Comparison of ENCODE assay signal across 8 cellular contexts in genomic region chr15:96331942-96332853, GRCh38. TPM values are rescaled to one million over a fixed set of nuclear protein-coding genes. Genes with fewer than 3 reads are reported as not detected.
DNase-seq lines count a peak whose midpoint lies in the region; ATAC-seq and TF ChIP-seq lines count a peak whose summit lies in the region.

No MANE protein-coding gene starts in this region.

- no peak for TF ChIP-seq POLR2A in vagina (IDR thresholded peaks at IDR 0.05)

- peaks cover 12% of the 10 kb centered on the region for H3K4me1 Mint-ChIP-seq in central memory CD8-positive, alpha-beta T cell

- intact Hi-C loops in vagina (cut with DNase I) = loop anchor here (1.0 to 10.0 kb wide), 5 partner anchors 8 to 1070 kb away; no protein-coding TSS in a partner anchor

- ATAC-seq in central memory CD8-positive, alpha-beta T cell (replicated peaks; ENCODE audit: extremely low read depth, poor library complexity, severe bottlenecking) = no peak
- ATAC-seq in HG03469 (IDR thresholded peaks at IDR 0.05; ENCODE audit: unreplicated experiment) (no peak), GM21528 (IDR thresholded peaks at IDR 0.05; ENCODE audit: low FRiP score, unreplicated experiment) (no peak)

- no peaks in the 10 kb centered on the region for H3K27me3 ChIP-seq in vagina

- H3K4me3 Mint-ChIP-seq in central memory CD8-positive, alpha-beta T cell = peak overlapping the region; percentile 72

- H3K9me3 ChIP-seq in vagina = no peaks in the 10 kb centered on the region

- DNase-seq in ELR (ENCODE audit: low read depth) (peak; percentile 70), NCI-H226 (peak; percentile 28), lung microvascular endothelial cell (ENCODE audit: low read depth in 2 of 2) (peak; percentile 62 to 70), vagina (ENCODE audit: extremely low spot score in 2 of 2) (no peak), GF-D8 (lab: John Stamatoyannopoulos, UW) (no peak)
- DNase-seq in central memory CD8-positive, alpha-beta T cell (ENCODE audit: low spot score in 2 of 2) = no peak

- peaks cover 97% of the 10 kb centered on the region for H3K27me3 Mint-ChIP-seq in central memory CD8-positive, alpha-beta T cell

- H3K4me3 ChIP-seq in vagina = peak overlapping the region; percentile 67 to 85

- peaks cover 12% of the 10 kb centered on the region for H3K4me1 ChIP-seq in vagina

- peak overlapping the region; percentile 99 for H3K27ac ChIP-seq in vagina

- peaks cover 5% of the 10 kb centered on the region for H3K9me3 Mint-ChIP-seq in central memory CD8-positive, alpha-beta T cell

- no peak overlapping the region for H3K27ac Mint-ChIP-seq in central memory CD8-positive, alpha-beta T cell (ENCODE audit: low read depth)

- H3K36me3 ChIP-seq in vagina = peaks cover 0 to 22% of the 10 kb centered on the region in 2 donors

- no peak for TF ChIP-seq CTCF in vagina (IDR thresholded peaks at IDR 0.05)

- H3K36me3 Mint-ChIP-seq in central memory CD8-positive, alpha-beta T cell (ENCODE audit: insufficient read depth) = peaks cover 13% of the 10 kb centered on the region

RNA-seq across cellular contexts. Expression of gene NR2F2, which starts 1.7 kb away (rescaled TPM):
- total RNA-seq in lung microvascular endothelial cell = 17.4 and 25.0 TPM in 2 replicates
- total RNA-seq in vagina = 39.8 TPM

Comparison
In these comparisons a context has a peak if more than half of its experiments do, and no peak if none do; other contexts are left out.
1. DNase-seq: peak in ELR (single experiment), NCI-H226 (single experiment) and lung microvascular endothelial cell (2 of 2); none in central memory CD8-positive, alpha-beta T cell (0 of 2), vagina (0 of 2) and GF-D8 (single experiment).